ENCODE assay signal across 14 cellular contexts in genomic region chr5:59608745-59609144, GRCh38.
DNase-seq lines count a peak whose midpoint lies in the region; ATAC-seq, FAIRE-seq and TF ChIP-seq lines count a peak whose summit lies in the region.
"Had no signal": no experiment of that assay in that cellular context is flagged by ENCODE, and none has a peak within 500 bp of the region (broad histone marks: within the 10 kb centered on the region; RNA-seq: fewer than 3 reads in every experiment).

No MANE protein-coding gene starts in this region.

- no peaks in the 10 kb centered on the region for H3K36me3 ChIP-seq in brain microvascular endothelial cell (replicated peaks)
- H3K36me3 ChIP-seq: gastrocnemius medialis, prostate gland had no signal

- no peak overlapping the region for H3K27ac ChIP-seq in brain microvascular endothelial cell
- H3K27ac ChIP-seq: gastrocnemius medialis, prostate gland had no signal

- no peaks in the 10 kb centered on the region for H3K27me3 ChIP-seq in brain microvascular endothelial cell (replicated peaks)
- H3K27me3 ChIP-seq: gastrocnemius medialis had no signal

- TF ChIP-seq POLR2A in GM18505 (IDR thresholded peaks at IDR 0.05; ENCODE audit: borderline replicate concordance, extremely low read depth, insufficient read depth, insufficient read length) (no peak), GM12891 (IDR thresholded peaks at IDR 0.05; ENCODE audit: low read depth, low read length) (no peak)

- no peak overlapping the region for H3K4me3 ChIP-seq in brain microvascular endothelial cell (ENCODE audit: low read depth, low read length)
- H3K4me3 ChIP-seq: gastrocnemius medialis, K562, prostate gland had no signal

- DNase-seq in brain microvascular endothelial cell (peak; percentile 64), HPDE6-E6E7 (ENCODE audit: extremely low spot score) (no peak), 8988T (no peak), NOMO-1 treated with DMSO at 0.1 percent for 48 hours (lab: John Stamatoyannopoulos, UW; ENCODE audit: unreplicated experiment) (no peak), GM12891 (ENCODE audit: insufficient read length, low spot score) (no peak)
- DNase-seq: Caco-2, cerebellar nuclear complex, gastrocnemius medialis, trophoblast cell had no signal

- no peak for TF ChIP-seq CTCF in brain microvascular endothelial cell (IDR thresholded peaks at IDR 0.05; ENCODE audit: low read depth, low read length, missing control alignments)

- ATAC-seq in GM18505 (IDR thresholded peaks at IDR 0.05; ENCODE audit: unreplicated experiment) (peak; percentile 77), GM21423 (IDR thresholded peaks at IDR 0.05; ENCODE audit: unreplicated experiment) (peak; percentile 64), HG03442 (IDR thresholded peaks at IDR 0.05; ENCODE audit: unreplicated experiment) (peak; percentile 70)
- ATAC-seq: K562 had no signal

- in situ Hi-C loops in brain microvascular endothelial cell (cut with HindIII; ENCODE audit: low pct_ligation_motif_present, low sequenced_read_pairs), result no loop called here

- FAIRE-seq in GM12891 (lab: Jason Lieb, UNC), result no peak
- FAIRE-seq: K562 had no signal

TF ChIP-seq in GM12891, 5 proteins besides CTCF, POLR2A, EP300 and RAD21:
- TF ChIP-seq PAX5 (IDR thresholded peaks at IDR 0.05; ENCODE audit: insufficient read depth, low read length, severe bottlenecking) (no peak), POU2F2 (IDR thresholded peaks at IDR 0.05; ENCODE audit: low read depth, low read length) (no peak), POLR2AphosphoS5 (IDR thresholded peaks at IDR 0.05; ENCODE audit: low read depth, low read length) (no peak), SPI1 (IDR thresholded peaks at IDR 0.05; ENCODE audit: low read depth, low read length) (no peak), TAF1 (IDR thresholded peaks at IDR 0.05; ENCODE audit: low read depth, low read length) (no peak)
